ENCODE assay signal across 23 cellular contexts in the genomic region with DNA sequence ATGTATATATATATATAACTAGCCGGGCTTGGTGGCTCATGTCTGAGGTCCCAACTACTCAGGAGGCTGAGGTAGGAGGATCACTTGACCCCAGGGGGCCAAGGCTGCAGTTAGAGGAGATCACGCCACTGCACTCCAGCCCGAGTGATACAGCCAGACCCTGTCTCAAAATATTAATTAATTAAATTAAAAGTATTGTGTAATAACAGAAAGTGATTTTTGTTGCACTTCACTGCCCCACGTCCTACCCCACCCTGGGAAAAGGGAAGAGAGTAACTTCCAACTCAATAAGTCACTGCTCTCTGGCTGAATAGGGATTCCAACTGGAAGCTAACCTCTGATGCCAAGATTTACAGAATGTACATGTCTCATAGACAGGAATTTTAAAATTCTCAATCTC.
"Had no signal": no experiment of that assay in that cellular context is flagged by ENCODE, and none has a peak within 500 bp of the region (broad histone marks: within the 10 kb centered on the region; RNA-seq: fewer than 3 reads in every experiment).

No MANE protein-coding gene starts in this region.

- H3K4me3 ChIP-seq: esophagus squamous epithelium, gastroesophageal sphincter, left ventricle myocardium inferior, lung, psoas muscle, spleen, testis, tibial nerve had no signal

- H3K27ac ChIP-seq: esophagus squamous epithelium, left ventricle myocardium inferior, neutrophil, psoas muscle, spleen, testis, tibial nerve had no signal

- H3K9me3 ChIP-seq: gastroesophageal sphincter, left ventricle myocardium inferior, neutrophil, psoas muscle, spleen, testis, tibial nerve had no signal

- H3K36me3 ChIP-seq: gastroesophageal sphincter, neutrophil had no signal

- ATAC-seq: effector memory CD8-positive, alpha-beta T cell; gastroesophageal sphincter; left cardiac atrium; naive thymus-derived CD8-positive, alpha-beta T cell; psoas muscle; sciatic nerve; stimulated activated naive B cell treated with anti-CD40 and anti-IgM and Interleukin-4, amounts not matched to agents 10 μg/mL and 1 μg/mL and 100 μg/mL, for 72 hours; stimulated activated naive CD8-positive, alpha-beta T cell treated with anti-CD3 and anti-CD28 coated beads, Interleukin-15, amount 100 ng/mL, for 72 hours had no signal

- H3K27me3 ChIP-seq: esophagus squamous epithelium, gastroesophageal sphincter, neutrophil, spleen, testis, tibial nerve had no signal

- H3K4me1 ChIP-seq: testis had no signal

- DNase-seq: effector memory CD8-positive, alpha-beta T cell; esophagus squamous epithelium; foreskin fibroblast; glutamatergic neuron; islet precursor cell; left cardiac atrium; left ventricle myocardium inferior; mesenchymal stem cell; naive thymus-derived CD8-positive, alpha-beta T cell; psoas muscle; retina; spleen; stimulated activated CD4-positive, alpha-beta T cell treated with anti-CD3 and anti-CD28 coated beads, Interleukin-15, amount 100 ng/mL, for 24 hours; stimulated activated CD4-positive, alpha-beta T cell treated with anti-CD3 and anti-CD28 coated beads, Interleukin-2, amount 100 ng/mL, for 24 hours; stimulated activated CD4-positive, alpha-beta T cell treated with anti-CD3 and anti-CD28 coated beads, Interleukin-4, amount 100 ng/mL, for 4 hours; stimulated activated naive B cell treated with anti-CD40 and anti-IgM and Interleukin-4, amounts not matched to agents 10 μg/mL and 1 μg/mL and 100 μg/mL, for 72 hours; stimulated activated naive CD8-positive, alpha-beta T cell treated with anti-CD3 and anti-CD28 coated beads, Interleukin-15, amount 100 ng/mL, for 72 hours; testis had no signal
